Comparison of ENCODE assay signal across 16 cellular contexts in the genomic region with DNA sequence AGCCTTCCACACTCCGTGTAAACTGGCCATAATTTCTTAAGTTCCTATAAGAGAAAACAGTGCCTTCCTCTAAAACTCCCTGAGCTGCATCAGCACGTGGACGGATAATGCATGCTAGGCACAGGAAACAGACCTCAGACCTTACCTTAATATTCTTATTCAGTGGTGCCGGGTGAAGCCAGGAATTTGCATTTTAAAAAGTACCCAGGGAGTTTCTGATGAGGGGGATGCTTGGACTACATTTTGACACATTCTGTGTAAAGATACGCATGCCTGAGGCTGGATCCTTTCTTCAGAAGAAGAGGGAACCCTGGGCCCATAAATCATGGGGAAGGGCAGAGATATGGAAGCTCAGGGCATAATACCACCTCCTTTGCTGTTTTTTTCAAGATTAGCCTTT.
DNase-seq lines count a peak whose midpoint lies in the region; ATAC-seq, FAIRE-seq and TF ChIP-seq lines count a peak whose summit lies in the region.
"Had no signal": no experiment of that assay in that cellular context is flagged by ENCODE, and none has a peak within 500 bp of the region (broad histone marks: within the 10 kb centered on the region; RNA-seq: fewer than 3 reads in every experiment).

No MANE protein-coding gene starts in this region.

- 82 to 88% (median 86%) methylated on average over 5 of the region's 5 CpGs for WGBS in small intestine, 3 donors
- WGBS in psoas muscle, 3 donors = 73 to 79% (median 75%) methylated on average over 5 of the region's 5 CpGs
- WGBS in testis, 2 donors = 69 to 86% methylated on average over 5 of the region's 5 CpGs

- H3K27ac ChIP-seq in small intestine (ENCODE audit: low read depth in 1 of 2, low read length in 1 of 2) (no peak overlapping the region), psoas muscle (no peak overlapping the region), testis (no peak overlapping the region)
- H3K27ac ChIP-seq: thoracic aorta had no signal

- no peak for TF ChIP-seq CTCF in psoas muscle (IDR thresholded peaks at IDR 0.05)
- no peak for TF ChIP-seq CTCF in testis (IDR thresholded peaks at IDR 0.05)

- no peak overlapping the region for H3K4me3 Mint-ChIP-seq in memory B cell
- H3K4me3 Mint-ChIP-seq: activated B cell treated with CpG ODN at 0.5 μM for 24 hours; activated naive CD4-positive, alpha-beta T cell treated with anti-CD3 and anti-CD28 coated beads for 36 hours had no signal

- H3K9me3 Mint-ChIP-seq in memory B cell = no peaks in the 10 kb centered on the region
- H3K9me3 Mint-ChIP-seq: activated B cell treated with CpG ODN at 0.5 μM for 24 hours; activated naive CD4-positive, alpha-beta T cell treated with anti-CD3 and anti-CD28 coated beads for 36 hours had no signal

- no peak for FAIRE-seq in small intestine (lab: Jason Lieb, UNC)
- FAIRE-seq: bronchial epithelial cell had no signal

- no peaks in the 10 kb centered on the region for H3K27me3 Mint-ChIP-seq in memory B cell
- H3K27me3 Mint-ChIP-seq: activated B cell treated with CpG ODN at 0.5 μM for 24 hours had no signal

- intact Hi-C loops in psoas muscle (cut with DNase I) (no loop called here), testis (cut with DNase I; ENCODE audit: low total_unique reads) (no loop called here)

- ATAC-seq in GM18520 (IDR thresholded peaks at IDR 0.05; ENCODE audit: unreplicated experiment) = peak; percentile 79
- peak; percentile 88 for ATAC-seq in GM21528 (IDR thresholded peaks at IDR 0.05; ENCODE audit: low FRiP score, unreplicated experiment)
- peak; percentile 81 for ATAC-seq in HG03039 (IDR thresholded peaks at IDR 0.05; ENCODE audit: unreplicated experiment)
- ATAC-seq in memory B cell (ENCODE audit: low read depth) = peak; percentile 32
- no peak for ATAC-seq in psoas muscle
- ATAC-seq: left cardiac atrium had no signal

- no peak overlapping the region for H3K27ac Mint-ChIP-seq in memory B cell
- H3K27ac Mint-ChIP-seq: activated B cell treated with CpG ODN at 0.5 μM for 24 hours; activated naive CD4-positive, alpha-beta T cell treated with anti-CD3 and anti-CD28 coated beads for 36 hours had no signal

- H3K4me1 ChIP-seq in small intestine (ENCODE audit: control insufficient read depth in 2 of 2, insufficient read depth in 1 of 2, low read depth in 1 of 2, low read length in 1 of 2) = no peaks in the 10 kb centered on the region
- no peaks in the 10 kb centered on the region for H3K4me1 ChIP-seq in psoas muscle
- H3K4me1 ChIP-seq in testis = no peaks in the 10 kb centered on the region

- TF ChIP-seq POLR2A in testis (IDR thresholded peaks at IDR 0.05) = no peak

- H3K36me3 ChIP-seq in small intestine (ENCODE audit: control insufficient read depth in 2 of 2, insufficient read depth in 2 of 2, low read length in 2 of 2) (no peaks in the 10 kb centered on the region), psoas muscle (ENCODE audit: insufficient read depth in 1 of 2, low read depth in 1 of 2) (no peaks in the 10 kb centered on the region), testis (ENCODE audit: low read depth, missing control alignments) (no peaks in the 10 kb centered on the region)
- H3K36me3 ChIP-seq: thoracic aorta had no signal

- H3K27me3 ChIP-seq in small intestine (ENCODE audit: control insufficient read depth in 2 of 2, insufficient read depth in 2 of 2, low read length in 2 of 2) (no peaks in the 10 kb centered on the region), psoas muscle (ENCODE audit: insufficient read depth in 3 of 3, low read length in 2 of 3) (no peaks in the 10 kb centered on the region), testis (no peaks in the 10 kb centered on the region)

- H3K36me3 Mint-ChIP-seq in memory B cell = no peaks in the 10 kb centered on the region

- no peak overlapping the region for H3K4me3 ChIP-seq in small intestine (ENCODE audit: low read depth in 1 of 2, low read length in 2 of 2)
- no peak overlapping the region for H3K4me3 ChIP-seq in psoas muscle
- no peak overlapping the region for H3K4me3 ChIP-seq in testis
- H3K4me3 ChIP-seq: thoracic aorta had no signal

- peaks cover 5% of the 10 kb centered on the region for H3K4me1 Mint-ChIP-seq in memory B cell

- DNase-seq in memory B cell (ENCODE audit: low spot score in 2 of 2) (no peak), small intestine (no peak), psoas muscle (no peak), NCI-H2029 treated with DMSO at 0.1 percent for 48 hours (lab: John Stamatoyannopoulos, UW) (no peak), testis (no peak)
- DNase-seq: activated B cell treated with CpG ODN at 0.5 μM for 24 hours; activated naive CD4-positive, alpha-beta T cell treated with anti-CD3 and anti-CD28 coated beads for 36 hours; left cardiac atrium; NCI-H2029; NCI-H748 treated with DMSO at 0.1 percent for 48 hours; RPMI8226 had no signal

- H3K9me3 ChIP-seq in small intestine (ENCODE audit: control insufficient read depth, low read depth) (no peaks in the 10 kb centered on the region), psoas muscle (no peaks in the 10 kb centered on the region), testis (no peaks in the 10 kb centered on the region)
- H3K9me3 ChIP-seq: thoracic aorta had no signal

Comparison
In these comparisons a context has a peak if more than half of its experiments do, and no peak if none do; other contexts are left out.
1. ATAC-seq: peak in GM18520 (single experiment), GM21528 (single experiment), HG03039 (single experiment) and memory B cell (single experiment); none in psoas muscle (0 of 4).